ENCODE assay signal across 8 cellular contexts in genomic region chr2:156436477-156437085, GRCh38. TPM values are rescaled to one million over a fixed set of nuclear protein-coding genes. Genes with fewer than 3 reads are reported as not detected.
A peak's percentile ranks its signal among the peaks of the same experiment; 100 is the strongest.
DNase-seq lines count a peak whose midpoint lies in the region; ATAC-seq, FAIRE-seq and TF ChIP-seq lines count a peak whose summit lies in the region.

No MANE protein-coding gene starts in this region.

- H3K27me3 Mint-ChIP-seq in stimulated activated memory B cell treated with anti-CD40 and anti-IgM and Interleukin-4, amounts not matched to agents 10 μg/mL and 1 μg/mL and 100 μg/mL, for 72 hours = no peaks in the 10 kb centered on the region

- H3K9me3 Mint-ChIP-seq in stimulated activated memory B cell treated with anti-CD40 and anti-IgM and Interleukin-4, amounts not matched to agents 10 μg/mL and 1 μg/mL and 100 μg/mL, for 72 hours = no peaks in the 10 kb centered on the region

- ATAC-seq in GM18867 (IDR thresholded peaks at IDR 0.05; ENCODE audit: unreplicated experiment) (peak; percentile 60), HG03045 (IDR thresholded peaks at IDR 0.05; ENCODE audit: unreplicated experiment) (peak; percentile 51)
- peak; percentile 44 for ATAC-seq in stimulated activated memory B cell treated with anti-CD40 and anti-IgM and Interleukin-4, amounts not matched to agents 10 μg/mL and 1 μg/mL and 100 μg/mL, for 72 hours

- peak overlapping the region; percentile 79 to 92 for H3K9ac ChIP-seq in kidney (ENCODE audit: low read length in 2 of 2)

- H3K4me3 ChIP-seq in AG09309 (ENCODE audit: control insufficient read depth, low read depth, low read length) (peak overlapping the region; percentile 71), Peyer's patch (peak overlapping the region; percentile 71 to 76 (median 74)), brain microvascular endothelial cell (ENCODE audit: low read depth, low read length) (peak overlapping the region; percentile 73), kidney (ENCODE audit: low read length in 2 of 2) (peak overlapping the region; percentile 84 to 88)

- intact Hi-C loops in kidney (cut with DNase I) = no loop called here

- H3K9me3 ChIP-seq in Peyer's patch (no peaks in the 10 kb centered on the region), kidney (ENCODE audit: control insufficient read depth in 1 of 2, low read length in 2 of 2) (no peaks in the 10 kb centered on the region)

- FAIRE-seq in kidney (lab: Jason Lieb, UNC) = no peak

- H3K27ac ChIP-seq in Peyer's patch = peak overlapping the region; percentile 88 to 97 (median 94)
- H3K27ac ChIP-seq in brain microvascular endothelial cell = peak overlapping the region; percentile 81
- H3K27ac ChIP-seq in kidney (ENCODE audit: low read depth in 2 of 2, low read length in 2 of 2) = peak overlapping the region; percentile 97 to 98

- H3K4me3 Mint-ChIP-seq in stimulated activated memory B cell treated with anti-CD40 and anti-IgM and Interleukin-4, amounts not matched to agents 10 μg/mL and 1 μg/mL and 100 μg/mL, for 72 hours = peak overlapping the region; percentile 88

- H3K4me1 ChIP-seq in Peyer's patch (peaks cover 0 to 28% (median 8%) of the 10 kb centered on the region in 4 donors), kidney (ENCODE audit: control insufficient read depth in 1 of 2, insufficient read depth in 1 of 2, low read depth in 1 of 2, low read length in 2 of 2) (peaks cover 0 to 8% of the 10 kb centered on the region in 2 donors)

- no peak for TF ChIP-seq CTCF in AG09309 (IDR thresholded peaks at IDR 0.05; ENCODE audit: control insufficient read depth, insufficient read depth, low read depth, low read length, missing control alignments)
- TF ChIP-seq CTCF in Peyer's patch (IDR thresholded peaks at IDR 0.05) = no peak
- TF ChIP-seq CTCF in brain microvascular endothelial cell (IDR thresholded peaks at IDR 0.05; ENCODE audit: low read depth, low read length, missing control alignments) = no peak
- TF ChIP-seq CTCF in kidney (IDR thresholded peaks at IDR 0.05; ENCODE audit: borderline replicate concordance, extremely low read depth, insufficient read depth) = no peak

- H3K27me3 ChIP-seq in Peyer's patch = no peaks in the 10 kb centered on the region
- no peaks in the 10 kb centered on the region for H3K27me3 ChIP-seq in brain microvascular endothelial cell (replicated peaks)

- H3K36me3 ChIP-seq in Peyer's patch = no peaks in the 10 kb centered on the region
- H3K36me3 ChIP-seq in brain microvascular endothelial cell (replicated peaks) = no peaks in the 10 kb centered on the region
- no peaks in the 10 kb centered on the region for H3K36me3 ChIP-seq in kidney (ENCODE audit: control insufficient read depth in 1 of 2, insufficient read depth in 2 of 2, low read length in 2 of 2)

- H3K36me3 Mint-ChIP-seq in stimulated activated memory B cell treated with anti-CD40 and anti-IgM and Interleukin-4, amounts not matched to agents 10 μg/mL and 1 μg/mL and 100 μg/mL, for 72 hours = peaks cover 16% of the 10 kb centered on the region

- peak overlapping the region; percentile 90 for H3K27ac Mint-ChIP-seq in stimulated activated memory B cell treated with anti-CD40 and anti-IgM and Interleukin-4, amounts not matched to agents 10 μg/mL and 1 μg/mL and 100 μg/mL, for 72 hours

- in situ Hi-C loops in brain microvascular endothelial cell (cut with HindIII; ENCODE audit: low pct_ligation_motif_present, low sequenced_read_pairs) = no loop called here

- peak in 1 of 2 donors; percentile 6 for TF ChIP-seq POLR2A in Peyer's patch (IDR thresholded peaks at IDR 0.05)

- peaks cover 25% of the 10 kb centered on the region for H3K4me1 Mint-ChIP-seq in stimulated activated memory B cell treated with anti-CD40 and anti-IgM and Interleukin-4, amounts not matched to agents 10 μg/mL and 1 μg/mL and 100 μg/mL, for 72 hours

- no peak for DNase-seq in AG09309 (ENCODE audit: low read depth)
- DNase-seq in Peyer's patch = peak in 2 of 3 donors; percentile 21 to 58
- DNase-seq in brain microvascular endothelial cell = no peak
- no peak for DNase-seq in kidney
- DNase-seq in COLO829 (ENCODE audit: low spot score) = no peak

RNA-seq across cellular contexts. Expression of gene GPD2, which starts 0.4 kb away (rescaled TPM):
- total RNA-seq in Peyer's patch (100 to 1,000 TPM in 1 of 4 donors, 10 to 100 TPM in 3; 50.3 to 125 (median 83.4) TPM), kidney (32.3 TPM)
- 6.2 TPM for polyA plus RNA-seq in kidney (ENCODE audit: insufficient read depth, low read depth, low replicate concordance)

Comparison
In these comparisons a context has a peak if more than half of its experiments do, and no peak if none do; other contexts are left out.
1. DNase-seq: peak in Peyer's patch (2 of 3); none in AG09309 (single experiment), brain microvascular endothelial cell (single experiment), kidney (single experiment) and COLO829 (single experiment).
2. Peak in every context shown above with its lines, with median percentiles within 50 percentile points of each other: H3K4me3 ChIP-seq, ATAC-seq and H3K27ac ChIP-seq.